In the genomic region with DNA sequence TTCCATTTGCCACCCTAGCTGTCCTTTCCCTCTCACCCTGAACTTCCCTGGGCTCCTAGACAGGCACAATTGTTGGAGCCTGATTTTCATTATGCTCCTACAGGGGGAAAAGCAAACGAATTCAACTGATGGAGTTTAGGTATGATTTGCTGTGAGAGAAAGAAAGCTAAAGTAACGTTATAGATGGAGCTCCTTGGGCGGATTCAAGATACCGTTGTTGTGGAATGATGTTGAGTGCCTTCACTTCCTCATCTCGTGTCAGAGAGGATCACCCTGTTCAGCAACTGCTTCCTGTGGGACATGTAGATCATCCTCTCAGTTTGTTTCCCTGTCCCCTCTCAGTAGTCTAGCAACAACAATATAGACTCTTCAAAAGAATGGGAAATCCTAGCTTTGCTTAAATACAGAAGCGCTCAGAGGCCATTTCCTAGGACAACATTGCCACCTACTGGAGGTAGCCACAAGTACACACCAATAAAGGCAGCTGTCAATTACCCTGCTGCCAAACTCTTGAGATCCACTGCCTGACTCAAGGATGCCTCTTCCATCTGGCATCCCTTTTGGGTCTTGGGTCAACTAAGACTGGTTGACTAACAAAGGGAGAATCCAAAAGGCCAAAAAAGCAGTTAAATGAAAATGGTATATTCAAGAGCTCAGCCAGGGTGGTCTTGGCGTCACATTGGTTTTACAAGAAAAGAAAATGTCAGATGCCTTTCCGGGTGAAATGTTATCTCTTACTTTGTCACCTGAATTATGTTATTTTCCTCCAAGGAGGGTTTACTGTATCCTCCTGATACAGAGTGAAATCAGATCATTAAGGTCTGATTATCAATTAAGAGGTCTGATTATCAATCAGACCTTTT, we compare ENCODE assay signal across 8 cellular contexts. TPM values are rescaled to one million over a fixed set of nuclear protein-coding genes. Genes with fewer than 3 reads are reported as not detected.
DNase-seq lines count a peak whose midpoint lies in the region; ATAC-seq and TF ChIP-seq lines count a peak whose summit lies in the region.

No MANE protein-coding gene starts in this region.

- H3F3A ChIP-seq in Loucy (ENCODE audit: low read depth): no peaks in the 10 kb centered on the region; the same call in 1 of the 2 replicates

- peak; percentile 91 for ATAC-seq in RWPE2 (ENCODE audit: low read depth)
- peak; percentile 52 to 86 (median 84) for ATAC-seq in heart left ventricle

- H3K9ac ChIP-seq in Loucy (ENCODE audit: low read depth, low read length, poor library complexity, severe bottlenecking) (no peak overlapping the region), adipocyte (ENCODE audit: low read length) (peak overlapping the region; percentile 18)

- H3K4me3 ChIP-seq in HEK293 (ENCODE audit: low read depth, low read length): no peak overlapping the region
- no peak overlapping the region for H3K4me3 ChIP-seq in Loucy (ENCODE audit: low read length, poor library complexity, severe bottlenecking)
- H3K4me3 ChIP-seq in RWPE2 (ENCODE audit: severe bottlenecking): no peak overlapping the region
- H3K4me3 ChIP-seq in adipocyte (ENCODE audit: low read length): no peak overlapping the region
- no peak overlapping the region for H3K4me3 ChIP-seq in heart left ventricle
- no peak overlapping the region for H3K4me3 ChIP-seq in retinal pigment epithelial cell (ENCODE audit: low read length)

- H2AFZ ChIP-seq in Loucy (ENCODE audit: low read length): no peak overlapping the region

- TF ChIP-seq CTCF in HEK293 (tag by site-specific recombination; IDR thresholded peaks at IDR 0.05) (peak; percentile 42; the same call in 1 of the 2 replicates), Loucy (conservative IDR thresholded peaks at IDR 0.05; ENCODE audit: low read length) (peak; percentile 84), RWPE2 (IDR thresholded peaks at IDR 0.05; ENCODE audit: poor library complexity, severe bottlenecking) (peak; percentile 84), heart left ventricle (IDR thresholded peaks at IDR 0.05) (peak; percentile 73 to 88 (median 80)), retinal pigment epithelial cell (conservative IDR thresholded peaks at IDR 0.05; ENCODE audit: low read depth, low read length) (peak; percentile 87)

- H3K27me3 ChIP-seq in Loucy (ENCODE audit: insufficient read depth, low read length, poor library complexity, severe bottlenecking) (no peaks in the 10 kb centered on the region), RWPE2 (ENCODE audit: insufficient read depth, poor library complexity, severe bottlenecking) (no peaks in the 10 kb centered on the region), adipocyte (replicated peaks; ENCODE audit: control insufficient read depth, insufficient read depth, low read length) (peaks cover 4% of the 10 kb centered on the region), heart left ventricle (peaks cover 0 to 11% (median 0%) of the 10 kb centered on the region in 9 donors)

- H3K36me3 ChIP-seq in HEK293 (ENCODE audit: control insufficient read depth in 2 of 2, insufficient read depth in 1 of 2, low read length in 2 of 2) (no peaks in the 10 kb centered on the region), Loucy (ENCODE audit: insufficient read depth, low read length) (no peaks in the 10 kb centered on the region), RWPE2 (ENCODE audit: low read depth) (no peaks in the 10 kb centered on the region), adipocyte (ENCODE audit: control insufficient read depth, insufficient read depth, low read length, severe bottlenecking) (no peaks in the 10 kb centered on the region), heart left ventricle (no peaks in the 10 kb centered on the region)

- H3K9me3 ChIP-seq in HEK293 (ENCODE audit: control insufficient read depth, insufficient read depth, low read depth, low read length) (no peaks in the 10 kb centered on the region), Loucy (ENCODE audit: insufficient read depth, low read depth, low read length) (no peaks in the 10 kb centered on the region), RWPE2 (ENCODE audit: severe bottlenecking) (no peaks in the 10 kb centered on the region), adipocyte (ENCODE audit: control insufficient read depth, low read length) (no peaks in the 10 kb centered on the region), heart left ventricle (no peaks in the 10 kb centered on the region)

- CTCF ChIA-PET in HEK293 (lab: Yijun Ruan, JAX): interaction anchor here (0.6 to 3.8 kb wide), 40 partner anchors 8 to 1665 kb away, joined by 3 to 37 read pairs (median 5); a partner anchor contains a TSS

- WGBS in heart left ventricle, 4 donors: 32 to 43% (median 36%) methylated on average over 8 of the region's 8 CpGs

- no peak overlapping the region for H3K4me2 ChIP-seq in Loucy (ENCODE audit: low read depth, low read length, poor library complexity, severe bottlenecking)

- intact Hi-C loops in heart left ventricle (cut with DNase I): loop anchor here in 7 of 10 donors (5.0 to 10.0 kb wide), 6 partner anchors 56 to 504 kb away; no protein-coding TSS in a partner anchor

- no peaks in the 10 kb centered on the region for H3K4me1 ChIP-seq in HEK293 (ENCODE audit: control insufficient read depth, insufficient read depth, low read length)
- H3K4me1 ChIP-seq in Loucy (ENCODE audit: insufficient read depth, low read length, poor library complexity, severe bottlenecking): peaks cover 23% of the 10 kb centered on the region
- no peaks in the 10 kb centered on the region for H3K4me1 ChIP-seq in RWPE2 (ENCODE audit: insufficient read depth, poor library complexity, severe bottlenecking)
- no peaks in the 10 kb centered on the region for H3K4me1 ChIP-seq in adipocyte (ENCODE audit: control insufficient read depth, insufficient read depth, low read length)
- H3K4me1 ChIP-seq in heart left ventricle: peaks cover 0 to 4% (median 0%) of the 10 kb centered on the region in 12 donors

- H3K9me2 ChIP-seq in Loucy (replicated peaks; ENCODE audit: low read depth, low read length): no peaks in the 10 kb centered on the region

- no peak for TF ChIP-seq POLR2A in heart left ventricle (IDR thresholded peaks at IDR 0.05)

- H3K27ac ChIP-seq in HEK293 (ENCODE audit: extremely low read depth, low read depth, low read length) (no peak overlapping the region), RWPE2 (ENCODE audit: poor library complexity, severe bottlenecking) (no peak overlapping the region), heart left ventricle (no peak overlapping the region)

- H3K79me2 ChIP-seq in Loucy (ENCODE audit: insufficient read depth, low read length): peaks cover 1% of the 10 kb centered on the region; the same call in 1 of the 2 replicates

- no peaks in the 10 kb centered on the region for H4K20me1 ChIP-seq in Loucy (ENCODE audit: insufficient read depth, low read length, poor library complexity, severe bottlenecking)

- POLR2A ChIA-PET in HEK293 (lab: Yijun Ruan, JAX): interaction anchor here (1.1 kb wide), 1 partner anchor 16 kb away, joined by 5 read pairs; a partner anchor contains a TSS

- DNase-seq in SIG-M5 treated with dmso at 0.1 percent for 504 hours (lab: John Stamatoyannopoulos, UW; ENCODE audit: unreplicated experiment): peak; percentile 66
- DNase-seq in SIG-M5 (lab: John Stamatoyannopoulos, UW): no peak
- DNase-seq in RWPE2 (ENCODE audit: low spot score): no peak
- peak; percentile 89 for DNase-seq in adipocyte (ENCODE audit: low read depth)
- DNase-seq in heart left ventricle: peak in 3 of 5 donors; percentile 25 to 49 (median 36)
- no peak for DNase-seq in retinal pigment epithelial cell (ENCODE audit: low read depth)

TF ChIP-seq in HEK293, 187 proteins besides CTCF, POLR2A, EP300 and RAD21:
- no peak for TF ChIP-seq ZNF510 (tag by site-specific recombination; IDR thresholded peaks at IDR 0.05; ENCODE audit: insufficient replicate concordance)
- TF ChIP-seq ZNF501 (tag by site-specific recombination; IDR thresholded peaks at IDR 0.05): no peak
- no peak for TF ChIP-seq PRDM1 (tag by site-specific recombination; IDR thresholded peaks at IDR 0.05)
- peak; percentile 91 for TF ChIP-seq ZNF654 (tag by site-specific recombination; IDR thresholded peaks at IDR 0.05; ENCODE audit: low read depth)

RNA-seq across cellular contexts. Expression of a gene that starts 13.5 kb away (rescaled TPM):
- total RNA-seq in heart left ventricle: 1 to 10 TPM in 8 of 9 donors, under 1 TPM in 1; 0.74 to 6.8 (median 2.1) TPM
- 1 to 10 TPM in 1 of 2 donors, under 1 TPM in 1; 0.76 to 1.1 TPM for polyA plus RNA-seq in heart left ventricle

RNA-seq across cellular contexts. Expression of a gene that starts 15.8 kb away (rescaled TPM):
- total RNA-seq in heart left ventricle: 10 to 100 TPM in 3 of 9 donors, 1 to 10 TPM in 6; 4.1 to 38.3 (median 9.1) TPM
- 1 to 10 TPM; 3.3 to 8.0 TPM for polyA plus RNA-seq in heart left ventricle

RNA-seq across cellular contexts. Expression of a gene that starts 51.4 kb away (rescaled TPM):
- total RNA-seq in heart left ventricle: 1 to 10 TPM in 1 of 9 donors, under 1 TPM in 5, not detected in 3; 0.28 to 4.8 (median 0.41) TPM
- under 1 TPM in 1 of 2 donors, not detected in 1; 0.18 TPM for polyA plus RNA-seq in heart left ventricle

RNA-seq across cellular contexts. Expression of a gene that starts 54.3 kb away (rescaled TPM):
- total RNA-seq in heart left ventricle: 10 to 100 TPM in 3 of 9 donors, 1 to 10 TPM in 6; 2.8 to 78.6 (median 7.1) TPM
- 1 to 10 TPM; 1.4 to 3.6 TPM for polyA plus RNA-seq in heart left ventricle

Comparison
In these comparisons a context has a peak if more than half of its experiments do, and no peak if none do; other contexts are left out.
1. DNase-seq: peak in SIG-M5 treated with dmso at 0.1 percent for 504 hours (single experiment), adipocyte (single experiment) and heart left ventricle (3 of 5); none in SIG-M5 (single experiment), RWPE2 (single experiment) and retinal pigment epithelial cell (single experiment).
2. Peak in every context shown above with its lines, with median percentiles within 50 percentile points of each other: CTCF ChIP-seq.